In the genomic region with DNA sequence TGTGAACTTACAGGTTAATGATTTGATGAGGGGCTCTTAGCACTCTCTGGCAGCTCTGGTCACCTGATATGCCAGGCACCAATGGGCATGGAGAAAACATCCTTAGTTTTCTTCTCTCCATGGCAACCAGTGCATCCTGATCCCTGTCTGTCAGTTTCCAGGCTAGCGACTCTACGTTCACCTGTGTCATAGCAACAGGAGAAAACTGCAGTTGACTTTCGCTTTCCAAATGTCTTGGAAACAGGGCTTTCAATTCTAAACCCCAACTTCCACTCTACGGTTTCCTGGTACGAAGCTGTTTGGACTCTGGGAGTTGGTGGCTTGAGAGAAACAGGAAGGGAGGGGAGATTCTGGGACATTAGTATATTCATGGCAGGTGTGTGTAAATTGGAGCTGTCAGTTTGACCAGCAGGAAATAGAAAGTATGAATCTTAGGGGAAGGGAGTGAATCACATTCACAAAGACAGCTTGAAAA, we compare ENCODE assay signal across 10 cellular contexts.
DNase-seq lines count a peak whose midpoint lies in the region; ATAC-seq, FAIRE-seq and TF ChIP-seq lines count a peak whose summit lies in the region.
"Had no signal": no experiment of that assay in that cellular context is flagged by ENCODE, and none has a peak within 500 bp of the region (broad histone marks: within the 10 kb centered on the region; RNA-seq: fewer than 3 reads in every experiment).

No MANE protein-coding gene starts in this region.

- intact Hi-C loops in lower leg skin (cut with DNase I; ENCODE audit: low total_unique reads), result no loop called here
- intact Hi-C loops in dorsolateral prefrontal cortex (cut with DNase I), result loop anchor here in 1 of 2 donors (5.0 kb wide), 1 partner anchor 649 kb away; no protein-coding TSS in a partner anchor

- DNase-seq in GM12891 (ENCODE audit: insufficient read length, low spot score) (no peak), kidney tubule cell (ENCODE audit: low spot score) (peak; percentile 90), lower leg skin (ENCODE audit: low spot score in 2 of 2) (no peak), dorsolateral prefrontal cortex (no peak)
- DNase-seq: activated CD4-positive, CD25-positive, alpha-beta regulatory T cell had no signal

- H3K4me1 Mint-ChIP-seq in T-helper 1 cell treated with Interleukin-12 subunit alpha and Interleukin-12 subunit beta and Interleukin-4 antibody, amounts not matched to agents 30 μg/mL and 1 μg/mL, for 36 hours (ENCODE audit: low read depth), result peaks cover 22% of the 10 kb centered on the region

- WGBS in lower leg skin, 2 donors, result 55 to 64% methylated on average over 5 of the region's 5 CpGs

- H3K4me3 ChIP-seq in lower leg skin (ENCODE audit: low read depth, poor library complexity, severe bottlenecking), result no peak overlapping the region
- H3K4me3 ChIP-seq in dorsolateral prefrontal cortex, result no peak overlapping the region
- H3K4me3 ChIP-seq: prostate gland had no signal

- H3K27me3 ChIP-seq in dorsolateral prefrontal cortex, result peaks cover 0 to 10% (median 0%) of the 10 kb centered on the region in 45 donors

- H3K27me3 Mint-ChIP-seq in T-helper 1 cell treated with Interleukin-12 subunit alpha and Interleukin-12 subunit beta and Interleukin-4 antibody, amounts not matched to agents 30 μg/mL and 1 μg/mL, for 36 hours (ENCODE audit: low read depth), result no peaks in the 10 kb centered on the region

- peak overlapping the region; percentile 71 for H3K4me3 Mint-ChIP-seq in T-helper 1 cell treated with Interleukin-12 subunit alpha and Interleukin-12 subunit beta and Interleukin-4 antibody, amounts not matched to agents 30 μg/mL and 1 μg/mL, for 36 hours

- no peaks in the 10 kb centered on the region for H3K9me3 Mint-ChIP-seq in T-helper 1 cell treated with Interleukin-12 subunit alpha and Interleukin-12 subunit beta and Interleukin-4 antibody, amounts not matched to agents 30 μg/mL and 1 μg/mL, for 36 hours

- no peak for TF ChIP-seq POLR2A in GM12891 (IDR thresholded peaks at IDR 0.05; ENCODE audit: low read depth, low read length)
- TF ChIP-seq POLR2A in lower leg skin (IDR thresholded peaks at IDR 0.05), result no peak

- no peak for TF ChIP-seq CTCF in lower leg skin (IDR thresholded peaks at IDR 0.05)
- no peak for TF ChIP-seq CTCF in dorsolateral prefrontal cortex (IDR thresholded peaks at IDR 0.05 in 54 of 56, conservative IDR thresholded peaks at IDR 0.05 in 2 of 56; ENCODE audit: low read depth in 1 of 56, partially characterized antibody in 56 of 56)

- H3K27ac Mint-ChIP-seq in T-helper 1 cell treated with Interleukin-12 subunit alpha and Interleukin-12 subunit beta and Interleukin-4 antibody, amounts not matched to agents 30 μg/mL and 1 μg/mL, for 36 hours, result peak overlapping the region; percentile 83

- ATAC-seq in HG02938 (IDR thresholded peaks at IDR 0.05; ENCODE audit: unreplicated experiment) (peak; percentile 66), GM18909 (IDR thresholded peaks at IDR 0.05; ENCODE audit: poor library complexity, unreplicated experiment) (no peak), GM18867 (IDR thresholded peaks at IDR 0.05; ENCODE audit: unreplicated experiment) (no peak)

- FAIRE-seq in GM12891 (lab: Jason Lieb, UNC), result peak; percentile 47

- no peak overlapping the region for H3K27ac ChIP-seq in dorsolateral prefrontal cortex
- H3K27ac ChIP-seq: prostate gland had no signal

- H3K36me3 Mint-ChIP-seq in T-helper 1 cell treated with Interleukin-12 subunit alpha and Interleukin-12 subunit beta and Interleukin-4 antibody, amounts not matched to agents 30 μg/mL and 1 μg/mL, for 36 hours (ENCODE audit: low read depth), result no peaks in the 10 kb centered on the region

TF ChIP-seq in GM12891, 5 proteins besides CTCF, POLR2A, EP300 and RAD21:
- TF ChIP-seq TAF1 (IDR thresholded peaks at IDR 0.05; ENCODE audit: low read depth, low read length) (no peak), POLR2AphosphoS5 (IDR thresholded peaks at IDR 0.05; ENCODE audit: low read depth, low read length) (no peak), SPI1 (IDR thresholded peaks at IDR 0.05; ENCODE audit: low read depth, low read length) (no peak), POU2F2 (IDR thresholded peaks at IDR 0.05; ENCODE audit: low read depth, low read length) (no peak), PAX5 (IDR thresholded peaks at IDR 0.05; ENCODE audit: insufficient read depth, low read length, severe bottlenecking) (no peak)
